1 cellular context compared by ENCODE assay signal in the genomic region with DNA sequence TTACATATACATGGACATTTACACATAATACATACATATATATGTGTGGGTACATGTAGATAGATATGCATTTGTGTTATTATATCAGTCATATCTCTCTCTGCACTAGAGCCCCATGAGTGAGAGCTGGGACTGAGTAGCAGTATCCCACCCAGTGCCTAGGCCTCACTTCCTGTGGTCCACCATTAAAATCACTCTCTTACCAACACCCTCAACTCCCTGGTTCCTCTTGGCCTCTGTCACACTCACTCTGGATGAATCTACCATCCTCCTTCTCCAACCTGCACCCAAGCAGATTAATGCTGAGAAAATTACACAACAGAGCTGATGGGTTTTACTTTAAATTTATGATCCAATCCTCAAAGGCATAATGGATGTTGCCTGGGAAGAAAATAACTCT.
TF ChIP-seq lines count a peak whose summit lies in the region.

No MANE protein-coding gene starts in this region.

TF ChIP-seq in K562, 482 proteins besides CTCF, POLR2A, EP300 and RAD21 (continued from another document):
- peak; percentile 61 for TF ChIP-seq ZBTB40 (IDR thresholded peaks at IDR 0.05)
- TF ChIP-seq ZBTB40 (CRISPR knock-in tag; IDR thresholded peaks at IDR 0.05) = no peak
- no peak for TF ChIP-seq IFI16 (CRISPR knock-in tag; IDR thresholded peaks at IDR 0.05)
